Comparison of ENCODE assay signal across 1 cellular context in the genomic region with DNA sequence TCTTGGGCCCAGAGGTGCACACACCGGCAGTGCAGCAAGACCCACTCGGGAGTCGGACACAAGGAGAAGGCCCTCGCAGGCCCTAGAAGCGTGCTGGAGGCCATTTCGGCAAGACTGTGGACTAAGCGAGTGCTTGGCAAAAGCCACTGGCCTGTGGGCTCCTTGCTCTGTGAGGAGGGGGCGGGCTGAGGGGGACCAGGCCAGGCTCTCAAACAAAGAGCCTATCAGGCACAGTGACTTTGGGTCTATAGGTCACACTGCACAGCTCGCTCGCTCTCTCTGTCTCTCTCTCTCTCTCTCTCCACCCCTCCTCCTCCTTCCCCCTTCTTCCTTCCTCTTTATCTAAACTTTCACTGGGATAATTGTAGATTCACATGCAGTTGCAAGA.
A peak's percentile ranks its signal among the peaks of the same experiment; 100 is the strongest.
TF ChIP-seq lines count a peak whose summit lies in the region.

No MANE protein-coding gene starts in this region.

TF ChIP-seq in HepG2, 621 proteins besides CTCF, POLR2A, EP300 and RAD21 (continued from another document and continues in another):
- TF ChIP-seq, protein P1, sequence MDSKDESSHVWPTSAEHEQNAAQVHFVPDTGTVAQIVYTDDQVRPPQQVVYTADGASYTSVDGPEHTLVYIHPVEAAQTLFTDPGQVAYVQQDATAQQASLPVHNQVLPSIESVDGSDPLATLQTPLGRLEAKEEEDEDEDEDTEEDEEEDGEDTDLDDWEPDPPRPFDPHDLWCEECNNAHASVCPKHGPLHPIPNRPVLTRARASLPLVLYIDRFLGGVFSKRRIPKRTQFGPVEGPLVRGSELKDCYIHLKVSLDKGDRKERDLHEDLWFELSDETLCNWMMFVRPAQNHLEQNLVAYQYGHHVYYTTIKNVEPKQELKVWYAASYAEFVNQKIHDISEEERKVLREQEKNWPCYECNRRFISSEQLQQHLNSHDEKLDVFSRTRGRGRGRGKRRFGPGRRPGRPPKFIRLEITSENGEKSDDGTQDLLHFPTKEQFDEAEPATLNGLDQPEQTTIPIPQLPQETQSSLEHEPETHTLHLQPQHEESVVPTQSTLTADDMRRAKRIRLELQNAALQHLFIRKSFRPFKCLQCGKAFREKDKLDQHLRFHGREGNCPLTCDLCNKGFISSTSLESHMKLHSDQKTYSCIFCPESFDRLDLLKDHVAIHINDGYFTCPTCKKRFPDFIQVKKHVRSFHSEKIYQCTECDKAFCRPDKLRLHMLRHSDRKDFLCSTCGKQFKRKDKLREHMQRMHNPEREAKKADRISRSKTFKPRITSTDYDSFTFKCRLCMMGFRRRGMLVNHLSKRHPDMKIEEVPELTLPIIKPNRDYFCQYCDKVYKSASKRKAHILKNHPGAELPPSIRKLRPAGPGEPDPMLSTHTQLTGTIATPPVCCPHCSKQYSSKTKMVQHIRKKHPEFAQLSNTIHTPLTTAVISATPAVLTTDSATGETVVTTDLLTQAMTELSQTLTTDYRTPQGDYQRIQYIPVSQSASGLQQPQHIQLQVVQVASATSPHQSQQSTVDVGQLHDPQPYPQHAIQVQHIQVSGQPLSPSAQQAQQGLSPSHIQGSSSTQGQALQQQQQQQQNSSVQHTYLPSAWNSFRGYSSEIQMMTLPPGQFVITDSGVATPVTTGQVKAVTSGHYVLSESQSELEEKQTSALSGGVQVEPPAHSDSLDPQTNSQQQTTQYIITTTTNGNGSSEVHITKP (CRISPR knock-in tag; IDR thresholded peaks at IDR 0.05; ENCODE audit: low read depth): no peak
- TF ChIP-seq U2AF2 (IDR thresholded peaks at IDR 0.05; ENCODE audit: low read depth, low read length) (no peak), ZNF251 (CRISPR knock-in tag; IDR thresholded peaks at IDR 0.05) (no peak), HOXA5 (CRISPR knock-in tag; IDR thresholded peaks at IDR 0.05) (no peak), ZBTB4 (CRISPR knock-in tag; IDR thresholded peaks at IDR 0.05; ENCODE audit: borderline replicate concordance) (0 out of 2 replicates have a peak, but pooled peaks have one; percentile 32), ZNF513 (CRISPR knock-in tag; conservative IDR thresholded peaks at IDR 0.05) (no peak), KAT2B (IDR thresholded peaks at IDR 0.05; ENCODE audit: borderline replicate concordance, low read depth, low read length) (no peak), RNF2 (conservative IDR thresholded peaks at IDR 0.05; ENCODE audit: low read depth) (no peak), ZNF629 (CRISPR knock-in tag; conservative IDR thresholded peaks at IDR 0.05) (no peak), TRAFD1 (CRISPR knock-in tag; IDR thresholded peaks at IDR 0.05; ENCODE audit: borderline replicate concordance) (no peak), ZFX (CRISPR knock-in tag; IDR thresholded peaks at IDR 0.05; ENCODE audit: low read depth) (no peak), SP5 (CRISPR knock-in tag; IDR thresholded peaks at IDR 0.05; ENCODE audit: borderline replicate concordance, low read depth) (no peak), SALL1 (CRISPR knock-in tag; IDR thresholded peaks at IDR 0.05) (peak; percentile 34), PAX8 (CRISPR knock-in tag; IDR thresholded peaks at IDR 0.05; ENCODE audit: borderline replicate concordance) (no peak), NFKB2 (CRISPR knock-in tag; IDR thresholded peaks at IDR 0.05; ENCODE audit: borderline replicate concordance) (no peak; the same call in 1 of the 2 replicates), ZNF879 (CRISPR knock-in tag; IDR thresholded peaks at IDR 0.05) (no peak), MBD4 (IDR thresholded peaks at IDR 0.05; ENCODE audit: borderline replicate concordance, low read length) (no peak), DMAP1 (CRISPR knock-in tag; IDR thresholded peaks at IDR 0.05) (no peak), KLF11 (CRISPR knock-in tag; IDR thresholded peaks at IDR 0.05) (no peak), XRCC5 (optimal IDR thresholded peaks at IDR 0.05; ENCODE audit: low read length) (no peak), NCOA2 (CRISPR knock-in tag; IDR thresholded peaks at IDR 0.05) (no peak), ZNF12 (CRISPR knock-in tag; IDR thresholded peaks at IDR 0.05) (no peak), ELF1 (CRISPR knock-in tag; IDR thresholded peaks at IDR 0.05) (no peak)
- TF ChIP-seq, protein P2, sequence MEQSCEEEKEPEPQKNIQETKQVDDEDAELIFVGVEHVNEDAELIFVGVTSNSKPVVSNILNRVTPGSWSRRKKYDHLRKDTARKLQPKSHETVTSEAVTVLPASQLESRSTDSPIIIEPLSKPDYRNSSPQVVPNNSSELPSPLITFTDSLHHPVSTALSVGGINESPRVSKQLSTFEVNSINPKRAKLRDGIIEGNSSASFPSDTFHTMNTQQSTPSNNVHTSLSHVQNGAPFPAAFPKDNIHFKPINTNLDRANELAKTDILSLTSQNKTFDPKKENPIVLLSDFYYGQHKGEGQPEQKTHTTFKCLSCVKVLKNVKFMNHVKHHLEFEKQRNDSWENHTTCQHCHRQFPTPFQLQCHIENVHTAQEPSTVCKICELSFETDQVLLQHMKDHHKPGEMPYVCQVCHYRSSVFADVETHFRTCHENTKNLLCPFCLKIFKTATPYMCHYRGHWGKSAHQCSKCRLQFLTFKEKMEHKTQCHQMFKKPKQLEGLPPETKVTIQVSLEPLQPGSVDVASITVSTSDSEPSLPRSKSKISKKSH (CRISPR knock-in tag; IDR thresholded peaks at IDR 0.05; ENCODE audit: borderline replicate concordance): 0 out of 2 replicates have a peak, but pooled peaks have one; percentile 54
- TF ChIP-seq, protein P3, sequence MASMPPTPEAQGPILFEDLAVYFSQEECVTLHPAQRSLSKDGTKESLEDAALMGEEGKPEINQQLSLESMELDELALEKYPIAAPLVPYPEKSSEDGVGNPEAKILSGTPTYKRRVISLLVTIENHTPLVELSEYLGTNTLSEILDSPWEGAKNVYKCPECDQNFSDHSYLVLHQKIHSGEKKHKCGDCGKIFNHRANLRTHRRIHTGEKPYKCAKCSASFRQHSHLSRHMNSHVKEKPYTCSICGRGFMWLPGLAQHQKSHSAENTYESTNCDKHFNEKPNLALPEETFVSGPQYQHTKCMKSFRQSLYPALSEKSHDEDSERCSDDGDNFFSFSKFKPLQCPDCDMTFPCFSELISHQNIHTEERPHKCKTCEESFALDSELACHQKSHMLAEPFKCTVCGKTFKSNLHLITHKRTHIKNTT (CRISPR knock-in tag; IDR thresholded peaks at IDR 0.05): no peak
- TF ChIP-seq, protein P4, sequence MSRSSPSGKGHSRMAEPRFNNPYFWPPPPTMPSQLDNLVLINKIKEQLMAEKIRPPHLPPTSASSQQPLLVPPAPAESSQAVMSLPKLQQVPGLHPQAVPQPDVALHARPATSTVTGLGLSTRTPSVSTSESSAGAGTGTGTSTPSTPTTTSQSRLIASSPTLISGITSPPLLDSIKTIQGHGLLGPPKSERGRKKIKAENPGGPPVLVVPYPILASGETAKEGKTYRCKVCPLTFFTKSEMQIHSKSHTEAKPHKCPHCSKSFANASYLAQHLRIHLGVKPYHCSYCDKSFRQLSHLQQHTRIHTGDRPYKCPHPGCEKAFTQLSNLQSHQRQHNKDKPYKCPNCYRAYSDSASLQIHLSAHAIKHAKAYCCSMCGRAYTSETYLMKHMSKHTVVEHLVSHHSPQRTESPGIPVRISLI (CRISPR knock-in tag; IDR thresholded peaks at IDR 0.05; ENCODE audit: borderline replicate concordance): no peak
- TF ChIP-seq, protein P5, sequence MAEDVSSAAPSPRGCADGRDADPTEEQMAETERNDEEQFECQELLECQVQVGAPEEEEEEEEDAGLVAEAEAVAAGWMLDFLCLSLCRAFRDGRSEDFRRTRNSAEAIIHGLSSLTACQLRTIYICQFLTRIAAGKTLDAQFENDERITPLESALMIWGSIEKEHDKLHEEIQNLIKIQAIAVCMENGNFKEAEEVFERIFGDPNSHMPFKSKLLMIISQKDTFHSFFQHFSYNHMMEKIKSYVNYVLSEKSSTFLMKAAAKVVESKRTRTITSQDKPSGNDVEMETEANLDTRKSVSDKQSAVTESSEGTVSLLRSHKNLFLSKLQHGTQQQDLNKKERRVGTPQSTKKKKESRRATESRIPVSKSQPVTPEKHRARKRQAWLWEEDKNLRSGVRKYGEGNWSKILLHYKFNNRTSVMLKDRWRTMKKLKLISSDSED (CRISPR knock-in tag; IDR thresholded peaks at IDR 0.05): no peak
- TF ChIP-seq, protein P6, sequence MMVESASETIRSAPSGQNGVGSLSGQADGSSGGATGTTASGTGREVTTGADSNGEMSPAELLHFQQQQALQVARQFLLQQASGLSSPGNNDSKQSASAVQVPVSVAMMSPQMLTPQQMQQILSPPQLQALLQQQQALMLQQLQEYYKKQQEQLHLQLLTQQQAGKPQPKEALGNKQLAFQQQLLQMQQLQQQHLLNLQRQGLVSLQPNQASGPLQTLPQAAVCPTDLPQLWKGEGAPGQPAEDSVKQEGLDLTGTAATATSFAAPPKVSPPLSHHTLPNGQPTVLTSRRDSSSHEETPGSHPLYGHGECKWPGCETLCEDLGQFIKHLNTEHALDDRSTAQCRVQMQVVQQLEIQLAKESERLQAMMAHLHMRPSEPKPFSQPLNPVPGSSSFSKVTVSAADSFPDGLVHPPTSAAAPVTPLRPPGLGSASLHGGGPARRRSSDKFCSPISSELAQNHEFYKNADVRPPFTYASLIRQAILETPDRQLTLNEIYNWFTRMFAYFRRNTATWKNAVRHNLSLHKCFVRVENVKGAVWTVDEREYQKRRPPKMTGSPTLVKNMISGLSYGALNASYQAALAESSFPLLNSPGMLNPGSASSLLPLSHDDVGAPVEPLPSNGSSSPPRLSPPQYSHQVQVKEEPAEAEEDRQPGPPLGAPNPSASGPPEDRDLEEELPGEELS (CRISPR knock-in tag; IDR thresholded peaks at IDR 0.05): no peak
- TF ChIP-seq, protein P7, sequence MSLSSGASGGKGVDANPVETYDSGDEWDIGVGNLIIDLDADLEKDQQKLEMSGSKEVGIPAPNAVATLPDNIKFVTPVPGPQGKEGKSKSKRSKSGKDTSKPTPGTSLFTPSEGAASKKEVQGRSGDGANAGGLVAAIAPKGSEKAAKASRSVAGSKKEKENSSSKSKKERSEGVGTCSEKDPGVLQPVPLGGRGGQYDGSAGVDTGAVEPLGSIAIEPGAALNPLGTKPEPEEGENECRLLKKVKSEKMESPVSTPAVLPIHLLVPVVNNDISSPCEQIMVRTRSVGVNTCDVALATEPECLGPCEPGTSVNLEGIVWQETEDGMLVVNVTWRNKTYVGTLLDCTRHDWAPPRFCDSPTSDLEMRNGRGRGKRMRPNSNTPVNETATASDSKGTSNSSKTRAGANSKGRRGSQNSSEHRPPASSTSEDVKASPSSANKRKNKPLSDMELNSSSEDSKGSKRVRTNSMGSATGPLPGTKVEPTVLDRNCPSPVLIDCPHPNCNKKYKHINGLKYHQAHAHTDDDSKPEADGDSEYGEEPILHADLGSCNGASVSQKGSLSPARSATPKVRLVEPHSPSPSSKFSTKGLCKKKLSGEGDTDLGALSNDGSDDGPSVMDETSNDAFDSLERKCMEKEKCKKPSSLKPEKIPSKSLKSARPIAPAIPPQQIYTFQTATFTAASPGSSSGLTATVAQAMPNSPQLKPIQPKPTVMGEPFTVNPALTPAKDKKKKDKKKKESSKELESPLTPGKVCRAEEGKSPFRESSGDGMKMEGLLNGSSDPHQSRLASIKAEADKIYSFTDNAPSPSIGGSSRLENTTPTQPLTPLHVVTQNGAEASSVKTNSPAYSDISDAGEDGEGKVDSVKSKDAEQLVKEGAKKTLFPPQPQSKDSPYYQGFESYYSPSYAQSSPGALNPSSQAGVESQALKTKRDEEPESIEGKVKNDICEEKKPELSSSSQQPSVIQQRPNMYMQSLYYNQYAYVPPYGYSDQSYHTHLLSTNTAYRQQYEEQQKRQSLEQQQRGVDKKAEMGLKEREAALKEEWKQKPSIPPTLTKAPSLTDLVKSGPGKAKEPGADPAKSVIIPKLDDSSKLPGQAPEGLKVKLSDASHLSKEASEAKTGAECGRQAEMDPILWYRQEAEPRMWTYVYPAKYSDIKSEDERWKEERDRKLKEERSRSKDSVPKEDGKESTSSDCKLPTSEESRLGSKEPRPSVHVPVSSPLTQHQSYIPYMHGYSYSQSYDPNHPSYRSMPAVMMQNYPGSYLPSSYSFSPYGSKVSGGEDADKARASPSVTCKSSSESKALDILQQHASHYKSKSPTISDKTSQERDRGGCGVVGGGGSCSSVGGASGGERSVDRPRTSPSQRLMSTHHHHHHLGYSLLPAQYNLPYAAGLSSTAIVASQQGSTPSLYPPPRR (CRISPR knock-in tag; IDR thresholded peaks at IDR 0.05; ENCODE audit: borderline replicate concordance): no peak
